In genomic region chr17:50136096-50136687, GRCh38 we compare ENCODE assay signal across 28 cellular contexts. TPM values are rescaled to one million over a fixed set of nuclear protein-coding genes. Genes with fewer than 3 reads are reported as not detected.
A peak's percentile ranks its signal among the peaks of the same experiment; 100 is the strongest.
DNase-seq lines count a peak whose midpoint lies in the region; ATAC-seq, FAIRE-seq and TF ChIP-seq lines count a peak whose summit lies in the region.
"Had no signal": no experiment of that assay in that cellular context is flagged by ENCODE, and none has a peak within 500 bp of the region (broad histone marks: within the 10 kb centered on the region; RNA-seq: fewer than 3 reads in every experiment).

No MANE protein-coding gene starts in this region.

- RAD21 ChIA-PET in GM12878 (lab: Charles Lee; ENCODE audit: unreplicated experiment): interaction anchor here (0.9 kb wide), 1 partner anchor 27 kb away, joined by 3 read pairs; no protein-coding TSS in a partner anchor

- WGBS in A549 (ENCODE audit: missing lambda C conversion rate): 92% methylated on average over 11 of the region's 11 CpGs
- WGBS in GM12878 (ENCODE audit: insufficient coverage, insufficient replicate concordance, low lambda C conversion rate, missing lambda C conversion rate): 92% methylated on average over 11 of the region's 11 CpGs
- no CpG with 5 or more reads among the region's 11 CpGs for WGBS in mesendoderm (ENCODE audit: extremely low coverage, insufficient coverage, low lambda C conversion rate)

- H3K9ac ChIP-seq in GM12878 (ENCODE audit: control insufficient read depth, insufficient read depth, low read length) (no peak overlapping the region), mesendoderm (ENCODE audit: low read length) (no peak overlapping the region)
- H3K9ac ChIP-seq: KMS-11 had no signal

- SMC1A ChIA-PET in GM12878 (lab: Charles Lee; ENCODE audit: uncharacterized antibody, unreplicated experiment): interaction anchor here (0.8 kb wide), 1 partner anchor 26 kb away, joined by 3 read pairs; no protein-coding TSS in a partner anchor

- H3K4me1 ChIP-seq in A549 (peaks cover 40% of the 10 kb centered on the region), GM12878 (ENCODE audit: control insufficient read depth, insufficient read depth, low read length) (peaks cover 13% of the 10 kb centered on the region), mesendoderm (ENCODE audit: control insufficient read depth, low read depth, low read length) (peaks cover 10% of the 10 kb centered on the region)

- CTCF ChIA-PET in activated CD8-positive, alpha-beta T cell treated with anti-CD3 and anti-CD28 coated beads, Interleukin-2, amount 10 ng/mL, durations not matched to agents 7 days and 5 days (lab: Charles Lee): interaction anchor here (1.4 to 1.6 kb wide), 3 partner anchors 15 to 42 kb away, joined by 3 to 8 read pairs (median 3); no protein-coding TSS in a partner anchor
- CTCF ChIA-PET in activated CD8-positive, alpha-beta T cell treated with anti-CD3 and anti-CD28 coated beads for 36 hours (lab: Charles Lee): interaction anchor here (0.8 to 1.9 kb wide), 8 partner anchors 9 to 80 kb away, joined by 3 to 6 read pairs (median 4); partner anchors contain the start of gene ITGA3
- CTCF ChIA-PET in A549 (lab: Yijun Ruan, JAX) (interaction anchor here (0.6 to 60.2 kb wide), 13 partner anchors 10 to 256 kb away, joined by 3 to 1356 read pairs (median 6); partner anchors contain the start of genes ITGA3, PDK2, PPP1R9B and SGCA), GM12878 (lab: Yijun Ruan, JAX) (interaction anchor here (1.0 to 6.9 kb wide), 3 partner anchors 22 to 43 kb away, joined by 5 to 87 read pairs (median 7); no protein-coding TSS in a partner anchor)

- H3K36me3 ChIP-seq in GM12878 (ENCODE audit: control insufficient read depth in 2 of 2, insufficient read depth in 2 of 2, low read length in 1 of 2): peaks cover 46 to 62% of the 10 kb centered on the region in 2 experiments
- peaks cover 13% of the 10 kb centered on the region for H3K36me3 ChIP-seq in mesendoderm (ENCODE audit: control insufficient read depth, insufficient read depth, low read length)

- DNase-seq in activated CD8-positive, alpha-beta T cell treated with anti-CD3 and anti-CD28 coated beads, Interleukin-2, amount 10 ng/mL, durations not matched to agents 7 days and 5 days: no peak
- no peak for DNase-seq in activated CD8-positive, alpha-beta T cell treated with anti-CD3 and anti-CD28 coated beads for 36 hours
- DNase-seq in A549 (ENCODE audit: low read depth in 1 of 2, low spot score in 1 of 2) (no peak), GM12878 (ENCODE audit: low read depth, low spot score) (no peak), osteocyte (ENCODE audit: extremely low spot score, unreplicated experiment) (no peak), mesendoderm (no peak)
- DNase-seq: 8988T; AML-193; Calu3; CD8-positive, alpha-beta T cell; DMS153; HCEC 1CT; IMR-90; NCI-H1105; NCI-H146; NCI-H2029; NCI-H2227 treated with DMSO at 0.1 percent for 48 hours; NCI-H510A treated with DMSO at 0.1 percent for 48 hours; NCI-H748 treated with DMSO at 0.1 percent for 48 hours; NK-92 treated with Interleukin-12 subunit alpha and Interleukin-12 subunit beta, amount 100 ng/mL, for 24 hours had no signal

- TF ChIP-seq RAD21 in A549 (conservative IDR thresholded peaks at IDR 0.05 in 1 of 2, IDR thresholded peaks at IDR 0.05 in 1 of 2) (no peak), GM12878 (IDR thresholded peaks at IDR 0.05; ENCODE audit: insufficient read depth, low read depth, low read length) (no peak)

- H3K4me3 Mint-ChIP-seq in activated CD8-positive, alpha-beta T cell treated with anti-CD3 and anti-CD28 coated beads, Interleukin-2, amount 10 ng/mL, durations not matched to agents 7 days and 5 days: no peak overlapping the region
- H3K4me3 Mint-ChIP-seq in activated CD8-positive, alpha-beta T cell treated with anti-CD3 and anti-CD28 coated beads for 36 hours: no peak overlapping the region
- no peak overlapping the region for H3K4me3 Mint-ChIP-seq in osteocyte (ENCODE audit: unreplicated experiment)
- H3K4me3 Mint-ChIP-seq: CD8-positive, alpha-beta T cell; GM23338 had no signal

- no peaks in the 10 kb centered on the region for H3K79me1 ChIP-seq in mesendoderm (ENCODE audit: low read length)

- H4K8ac ChIP-seq in mesendoderm (ENCODE audit: low read depth, low read length): no peak overlapping the region

- peaks cover 17% of the 10 kb centered on the region; the same call in 1 of the 2 replicates for H4K20me1 ChIP-seq in GM12878 (ENCODE audit: control insufficient read depth, insufficient read depth)

- TF ChIP-seq POLR2A in A549 (IDR thresholded peaks at IDR 0.05; ENCODE audit: low read length): no peak
- 0 out of 2 replicates have a peak, but pooled peaks have one; percentile 8 for TF ChIP-seq POLR2A in GM12878 (IDR thresholded peaks at IDR 0.05; ENCODE audit: low read depth, low read length)

- ATAC-seq in activated CD8-positive, alpha-beta T cell treated with anti-CD3 and anti-CD28 coated beads, Interleukin-2, amount 10 ng/mL, durations not matched to agents 7 days and 5 days: no peak
- no peak for ATAC-seq in activated CD8-positive, alpha-beta T cell treated with anti-CD3 and anti-CD28 coated beads for 36 hours
- ATAC-seq in A549 (no peak), GM12878 (no peak), GM18867 (IDR thresholded peaks at IDR 0.05; ENCODE audit: unreplicated experiment) (no peak), HG03342 (IDR thresholded peaks at IDR 0.05; ENCODE audit: unreplicated experiment) (no peak)
- ATAC-seq: CD8-positive, alpha-beta T cell; GM23338; Panc1 had no signal

- H3K4me3 ChIP-seq in A549 (no peak overlapping the region), GM12878 (no peak overlapping the region), mesendoderm (ENCODE audit: low read length) (no peak overlapping the region)
- H3K4me3 ChIP-seq: GM23338 had no signal

- no peaks in the 10 kb centered on the region for H3K9me3 Mint-ChIP-seq in activated CD8-positive, alpha-beta T cell treated with anti-CD3 and anti-CD28 coated beads, Interleukin-2, amount 10 ng/mL, durations not matched to agents 7 days and 5 days (ENCODE audit: insufficient read depth)
- H3K9me3 Mint-ChIP-seq in activated CD8-positive, alpha-beta T cell treated with anti-CD3 and anti-CD28 coated beads for 36 hours: no peaks in the 10 kb centered on the region
- no peaks in the 10 kb centered on the region for H3K9me3 Mint-ChIP-seq in osteocyte (ENCODE audit: unreplicated experiment)
- H3K9me3 Mint-ChIP-seq: CD8-positive, alpha-beta T cell; GM23338 had no signal

- no peak for FAIRE-seq in A549 (lab: Jason Lieb, UNC)
- FAIRE-seq in GM12878 (lab: Jason Lieb, UNC): no peak
- FAIRE-seq: G401.6, GM18507, HTR-8/SVneo had no signal

- POLR2A ChIA-PET in activated CD8-positive, alpha-beta T cell treated with anti-CD3 and anti-CD28 coated beads, Interleukin-2, amount 10 ng/mL, durations not matched to agents 7 days and 5 days (lab: Charles Lee): interaction anchor here (2.5 kb wide), 1 partner anchor 16 kb away, joined by 8 read pairs; no protein-coding TSS in a partner anchor
- POLR2A ChIA-PET in activated CD8-positive, alpha-beta T cell treated with anti-CD3 and anti-CD28 coated beads for 36 hours (lab: Charles Lee): interaction anchor here (1.4 kb wide), 1 partner anchor 17 kb away, joined by 3 read pairs; no protein-coding TSS in a partner anchor
- POLR2A ChIA-PET in A549 (lab: Yijun Ruan, JAX): interaction anchor here (1.0 kb wide), 1 partner anchor 16 kb away, joined by 6 read pairs; no protein-coding TSS in a partner anchor
- POLR2A ChIA-PET in GM12878 (lab: Charles Lee): interaction anchor here (1.1 kb wide), 1 partner anchor 11 kb away, joined by 4 read pairs; no protein-coding TSS in a partner anchor

- no TSS peak for BruUV-seq in GM12878 (replicated peaks; lab: Mats Ljungman, UMichigan)

- H3K56ac ChIP-seq in mesendoderm (ENCODE audit: low read length): no peak overlapping the region

- TF ChIP-seq EP300 in A549 (IDR thresholded peaks at IDR 0.05): no peak
- no peak for TF ChIP-seq EP300 in GM12878 (IDR thresholded peaks at IDR 0.05; ENCODE audit: borderline replicate concordance in 1 of 2, control insufficient read depth in 1 of 2, low read depth in 2 of 2, low read length in 2 of 2)

- peaks cover 4% of the 10 kb centered on the region for H3K79me2 ChIP-seq in GM12878 (ENCODE audit: control insufficient read depth, insufficient read depth, low read length)
- H3K79me2 ChIP-seq in mesendoderm (ENCODE audit: control insufficient read depth, insufficient read depth, low read length): no peaks in the 10 kb centered on the region

- in situ Hi-C loops in GM12878 (cut with MboI): no loop called here

- H2AK5ac ChIP-seq in mesendoderm (ENCODE audit: low read length): no peak overlapping the region

- H3K27ac Mint-ChIP-seq in activated CD8-positive, alpha-beta T cell treated with anti-CD3 and anti-CD28 coated beads, Interleukin-2, amount 10 ng/mL, durations not matched to agents 7 days and 5 days: peak overlapping the region; percentile 35
- no peak overlapping the region for H3K27ac Mint-ChIP-seq in activated CD8-positive, alpha-beta T cell treated with anti-CD3 and anti-CD28 coated beads for 36 hours
- peak overlapping the region; percentile 47 for H3K27ac Mint-ChIP-seq in osteocyte (ENCODE audit: unreplicated experiment)
- H3K27ac Mint-ChIP-seq: CD8-positive, alpha-beta T cell had no signal

- H2BK5ac ChIP-seq in mesendoderm (ENCODE audit: low read length): no peak overlapping the region

- no peak overlapping the region for H2BK15ac ChIP-seq in mesendoderm (replicated peaks; ENCODE audit: low read depth)

- no peak overlapping the region for H2BK120ac ChIP-seq in mesendoderm (ENCODE audit: low read depth, low read length)

- H3K27me3 Mint-ChIP-seq in activated CD8-positive, alpha-beta T cell treated with anti-CD3 and anti-CD28 coated beads, Interleukin-2, amount 10 ng/mL, durations not matched to agents 7 days and 5 days (ENCODE audit: low read depth): no peaks in the 10 kb centered on the region
- no peaks in the 10 kb centered on the region for H3K27me3 Mint-ChIP-seq in activated CD8-positive, alpha-beta T cell treated with anti-CD3 and anti-CD28 coated beads for 36 hours
- H3K27me3 Mint-ChIP-seq in osteocyte (ENCODE audit: unreplicated experiment): no peaks in the 10 kb centered on the region

- peaks cover 70% of the 10 kb centered on the region for H3K36me3 Mint-ChIP-seq in activated CD8-positive, alpha-beta T cell treated with anti-CD3 and anti-CD28 coated beads, Interleukin-2, amount 10 ng/mL, durations not matched to agents 7 days and 5 days (ENCODE audit: low read depth)
- peaks cover 51% of the 10 kb centered on the region for H3K36me3 Mint-ChIP-seq in activated CD8-positive, alpha-beta T cell treated with anti-CD3 and anti-CD28 coated beads for 36 hours (ENCODE audit: low read depth)
- peaks cover 49% of the 10 kb centered on the region for H3K36me3 Mint-ChIP-seq in osteocyte (ENCODE audit: unreplicated experiment)

- no peak overlapping the region for H3K18ac ChIP-seq in mesendoderm (ENCODE audit: low read length)

- H3K4me2 ChIP-seq in A549 (no peak overlapping the region), GM12878 (ENCODE audit: control insufficient read depth, insufficient read depth) (no peak overlapping the region), mesendoderm (ENCODE audit: low read length) (no peak overlapping the region)
- H3K4me2 ChIP-seq: GM23338, KMS-11 had no signal

- no peak overlapping the region for H2AFZ ChIP-seq in GM12878 (ENCODE audit: control insufficient read depth, low read depth, low read length)
- H2AFZ ChIP-seq: GM23338 had no signal

- no peak overlapping the region for H3K4ac ChIP-seq in mesendoderm (ENCODE audit: low read depth, low read length)

- H3K9me3 ChIP-seq in A549 (no peaks in the 10 kb centered on the region), GM12878 (replicated peaks; ENCODE audit: control insufficient read depth, insufficient read depth, low read length) (no peaks in the 10 kb centered on the region)

- intact Hi-C loops in activated CD8-positive, alpha-beta T cell treated with anti-CD3 and anti-CD28 coated beads for 36 hours (cut with micrococcal nuclease): no loop called here
- intact Hi-C loops in GM12878 (cut with micrococcal nuclease; ENCODE audit: unreplicated experiment): no loop called here

- H3K23ac ChIP-seq in mesendoderm (ENCODE audit: low read length): no peak overlapping the region

- H4K5ac ChIP-seq in mesendoderm (ENCODE audit: low read length): no peak overlapping the region

- no peaks in the 10 kb centered on the region for H3K27me3 ChIP-seq in GM12878 (replicated peaks in 1 of 2; ENCODE audit: control insufficient read depth in 2 of 2, insufficient read depth in 2 of 2, low read length in 1 of 2)
- no peaks in the 10 kb centered on the region for H3K27me3 ChIP-seq in mesendoderm (ENCODE audit: insufficient read depth, low read length, poor library complexity)

- peaks cover 34% of the 10 kb centered on the region for H3K4me1 Mint-ChIP-seq in activated CD8-positive, alpha-beta T cell treated with anti-CD3 and anti-CD28 coated beads, Interleukin-2, amount 10 ng/mL, durations not matched to agents 7 days and 5 days (ENCODE audit: low read depth)
- H3K4me1 Mint-ChIP-seq in activated CD8-positive, alpha-beta T cell treated with anti-CD3 and anti-CD28 coated beads for 36 hours (ENCODE audit: low read depth): peaks cover 22% of the 10 kb centered on the region
- peaks cover 52% of the 10 kb centered on the region for H3K4me1 Mint-ChIP-seq in osteocyte (ENCODE audit: unreplicated experiment)

- no peak for TF ChIP-seq CTCF in activated CD8-positive, alpha-beta T cell treated with anti-CD3 and anti-CD28 coated beads for 36 hours (IDR thresholded peaks at IDR 0.05)
- TF ChIP-seq CTCF in A549 (IDR thresholded peaks at IDR 0.05): no peak
- no peak for TF ChIP-seq CTCF in GM12878 (IDR thresholded peaks at IDR 0.05 in 2 of 3, conservative IDR thresholded peaks at IDR 0.05 in 1 of 3; ENCODE audit: control insufficient read depth in 2 of 3, extremely low read depth in 1 of 3, insufficient read depth in 1 of 3, low read depth in 3 of 3, low read length in 3 of 3)
- no peak for TF ChIP-seq CTCF in osteocyte (IDR thresholded peaks at IDR 0.05)

- no peak overlapping the region for H3K27ac ChIP-seq in A549
- no peak overlapping the region for H3K27ac ChIP-seq in GM12878 (ENCODE audit: control insufficient read depth, insufficient read depth)
- no peak overlapping the region for H3K27ac ChIP-seq in mesendoderm (ENCODE audit: low read depth, low read length)
- H3K27ac ChIP-seq: KMS-11 had no signal

RNA-seq across cellular contexts. Expression of gene SAMD14, which starts 6.2 kb away (rescaled TPM):
- under 1 TPM; 0.50 to 0.55 TPM for total RNA-seq in activated CD8-positive, alpha-beta T cell treated with anti-CD3 and anti-CD28 coated beads, Interleukin-2, amount 10 ng/mL, durations not matched to agents 7 days and 5 days
- total RNA-seq in activated CD8-positive, alpha-beta T cell treated with anti-CD3 and anti-CD28 coated beads for 36 hours: 1 to 10 TPM in 1 of 2 experiments, under 1 TPM in 1; 0.47 to 1.3 TPM
- polyA plus RNA-seq in A549 (2011; rRNA removed): 0.12 and 0.15 TPM in 2 replicates
- 0.22 and 0.31 TPM in 2 replicates for polyA plus RNA-seq in A549 (2012; cell fraction: cytosol; rRNA removed)
- 1.5 and 1.8 TPM in 2 replicates for polyA plus RNA-seq in A549 (2012; cell fraction: nucleus; rRNA removed)
- polyA plus RNA-seq in A549 (2017; fragmentation: RNase III; extraction: RNeasy Plus Mini Kit Qiagen cat#74134 plus additional on column Dnase treatment): 0.42 to 0.75 TPM (median 0.74 TPM) in 3 replicates
- polyA minus RNA-seq in A549 (2011; rRNA and poly(A)+ RNA removed): 0.58 and 0.83 TPM in 2 replicates
- total RNA-seq in GM12878 (2013; cell fraction: nucleolus; rRNA removed): 2.6 and 4.3 TPM in 2 replicates
- total RNA-seq in GM12878 (2014; rRNA removed): 0.17 and 0.22 TPM in 2 replicates
- 0.22 and 0.74 TPM in 2 replicates for total RNA-seq in GM12878 (2014; rRNA removed; fragmentation: Illumina TruSeq; extraction: Trizol)
- total RNA-seq in GM12878 (2021): 1.3 and 1.7 TPM in 2 replicates
- 0.58 TPM for polyA plus RNA-seq in GM12878 (2011; ENCODE audit: low read depth)
- polyA plus RNA-seq in GM12878 (2011; rRNA removed): 0.32 and 1.3 TPM in 2 replicates
- polyA plus RNA-seq in GM12878 (2011; cell fraction: cytosol; rRNA removed): 0.51 and 1.2 TPM in 2 replicates
- polyA plus RNA-seq in GM12878 (2011; cell fraction: nucleus; rRNA removed): 8.0 and 8.3 TPM in 2 replicates
- 0.45 and 0.66 TPM in 2 replicates for polyA plus RNA-seq in GM12878 (2012)
- 0.19 and 0.25 TPM in 2 replicates for polyA plus RNA-seq in GM12878 (2014; fragmentation: Illumina TruSeq; extraction: Trizol)
- not detected for polyA plus RNA-seq in GM12878 (2014; fragmentation: Nextera tagmentation; extraction: Ambion mirVana)
- 0.51 and 1.4 TPM in 2 replicates for polyA plus RNA-seq in GM12878 (2014; rRNA removed)
- under 1 TPM in 1 of 2 experiments, not detected in 1; 0.06 TPM for polyA plus RNA-seq in GM12878 (2016; fragmentation: Nextera tagmentation; extraction: Ambion mirVana)
- 0.59 and 2.0 TPM in 2 replicates for polyA minus RNA-seq in GM12878 (2011; rRNA and poly(A)+ RNA removed)
- polyA minus RNA-seq in GM12878 (2011; cell fraction: cytosol; rRNA and poly(A)+ RNA removed): 0.73 TPM in 1 of 2 replicates, not detected in the other
- 1.1 and 1.8 TPM in 2 replicates for polyA minus RNA-seq in GM12878 (2011; cell fraction: nucleus; rRNA and poly(A)+ RNA removed)
- 36.1 and 36.8 TPM in 2 replicates for total RNA-seq in osteocyte
- polyA plus RNA-seq in mesendoderm (2013, experiment 1 of 2): 1.2 TPM
- 1.1 TPM for polyA plus RNA-seq in mesendoderm (2013, experiment 2 of 2)
- total RNA-seq: Calu3 had no signal

RNA-seq across cellular contexts. Expression of gene PPP1R9B, which starts 14.3 kb away (rescaled TPM):
- 100 to 1,000 TPM; 113 to 115 TPM for total RNA-seq in activated CD8-positive, alpha-beta T cell treated with anti-CD3 and anti-CD28 coated beads, Interleukin-2, amount 10 ng/mL, durations not matched to agents 7 days and 5 days
- total RNA-seq in activated CD8-positive, alpha-beta T cell treated with anti-CD3 and anti-CD28 coated beads for 36 hours: 10 to 100 TPM; 52.4 to 56.4 TPM
- 16.8 and 22.0 TPM in 2 replicates for polyA plus RNA-seq in A549 (2011; rRNA removed)
- 18.9 and 19.4 TPM in 2 replicates for polyA plus RNA-seq in A549 (2012; cell fraction: cytosol; rRNA removed)
- 35.8 and 44.2 TPM in 2 replicates for polyA plus RNA-seq in A549 (2012; cell fraction: nucleus; rRNA removed)
- polyA plus RNA-seq in A549 (2017; fragmentation: RNase III; extraction: RNeasy Plus Mini Kit Qiagen cat#74134 plus additional on column Dnase treatment): 32.4 to 40.6 TPM (median 35.8 TPM) in 3 replicates
- polyA minus RNA-seq in A549 (2011; rRNA and poly(A)+ RNA removed): 25.9 and 27.1 TPM in 2 replicates
- 55.7 and 68.4 TPM in 2 replicates for total RNA-seq in GM12878 (2013; cell fraction: nucleolus; rRNA removed)
- total RNA-seq in GM12878 (2014; rRNA removed): 59.9 and 62.9 TPM in 2 replicates
- 35.9 and 39.6 TPM in 2 replicates for total RNA-seq in GM12878 (2014; rRNA removed; fragmentation: Illumina TruSeq; extraction: Trizol)
- total RNA-seq in GM12878 (2021): 103 and 107 TPM in 2 replicates
- 21.7 TPM for polyA plus RNA-seq in GM12878 (2011; ENCODE audit: low read depth)
- 30.2 and 44.4 TPM in 2 replicates for polyA plus RNA-seq in GM12878 (2011; rRNA removed)
- polyA plus RNA-seq in GM12878 (2011; cell fraction: cytosol; rRNA removed): 39.3 and 43.6 TPM in 2 replicates
- 75.0 and 144 TPM in 2 replicates for polyA plus RNA-seq in GM12878 (2011; cell fraction: nucleus; rRNA removed)
- 54.8 and 64.1 TPM in 2 replicates for polyA plus RNA-seq in GM12878 (2012)
- 17.9 and 35.4 TPM in 2 replicates for polyA plus RNA-seq in GM12878 (2014; fragmentation: Illumina TruSeq; extraction: Trizol)
- under 1 TPM; 0.20 to 0.45 TPM for polyA plus RNA-seq in GM12878 (2014; fragmentation: Nextera tagmentation; extraction: Ambion mirVana)
- 52.0 and 58.7 TPM in 2 replicates for polyA plus RNA-seq in GM12878 (2014; rRNA removed)
- 1 to 10 TPM; 1.8 to 2.3 TPM for polyA plus RNA-seq in GM12878 (2016; fragmentation: Nextera tagmentation; extraction: Ambion mirVana)
- 38.4 and 59.7 TPM in 2 replicates for polyA minus RNA-seq in GM12878 (2011; rRNA and poly(A)+ RNA removed)
- 36.3 and 36.8 TPM in 2 replicates for polyA minus RNA-seq in GM12878 (2011; cell fraction: cytosol; rRNA and poly(A)+ RNA removed)
- polyA minus RNA-seq in GM12878 (2011; cell fraction: nucleus; rRNA and poly(A)+ RNA removed): 12.3 and 46.2 TPM in 2 replicates
- total RNA-seq in osteocyte: 175 and 176 TPM in 2 replicates
- 2.9 TPM for polyA plus RNA-seq in mesendoderm (2013, experiment 1 of 2)
- 2.9 TPM for polyA plus RNA-seq in mesendoderm (2013, experiment 2 of 2)

RNA-seq across cellular contexts. Expression of gene SGCA, which starts 29.6 kb away (rescaled TPM):
- total RNA-seq in activated CD8-positive, alpha-beta T cell treated with anti-CD3 and anti-CD28 coated beads, Interleukin-2, amount 10 ng/mL, durations not matched to agents 7 days and 5 days: not detected
- total RNA-seq in activated CD8-positive, alpha-beta T cell treated with anti-CD3 and anti-CD28 coated beads for 36 hours: under 1 TPM in 1 of 2 experiments, not detected in 1; 0.34 TPM
- 0.44 and 0.90 TPM in 2 replicates for polyA plus RNA-seq in A549 (2011; rRNA removed)
- 1.8 and 3.2 TPM in 2 replicates for polyA plus RNA-seq in A549 (2012; cell fraction: cytosol; rRNA removed)
- 1.2 and 1.9 TPM in 2 replicates for polyA plus RNA-seq in A549 (2012; cell fraction: nucleus; rRNA removed)
- 1.5 to 3.4 TPM (median 1.9 TPM) in 3 replicates for polyA plus RNA-seq in A549 (2017; fragmentation: RNase III; extraction: RNeasy Plus Mini Kit Qiagen cat#74134 plus additional on column Dnase treatment)
- not detected in 2 replicates for polyA minus RNA-seq in A549 (2011; rRNA and poly(A)+ RNA removed)
- total RNA-seq in GM12878 (2013; cell fraction: nucleolus; rRNA removed): 1.9 and 2.9 TPM in 2 replicates
- 0.11 and 0.68 TPM in 2 replicates for total RNA-seq in GM12878 (2014; rRNA removed)
- 0.27 TPM in 1 of 2 replicates, not detected in the other for total RNA-seq in GM12878 (2014; rRNA removed; fragmentation: Illumina TruSeq; extraction: Trizol)
- 0.51 and 0.56 TPM in 2 replicates for total RNA-seq in GM12878 (2021)
- polyA plus RNA-seq in GM12878 (2011; ENCODE audit: low read depth): 0.52 TPM
- 0.24 and 0.81 TPM in 2 replicates for polyA plus RNA-seq in GM12878 (2011; rRNA removed)
- 0.54 and 1.2 TPM in 2 replicates for polyA plus RNA-seq in GM12878 (2011; cell fraction: cytosol; rRNA removed)
- 3.6 and 4.5 TPM in 2 replicates for polyA plus RNA-seq in GM12878 (2011; cell fraction: nucleus; rRNA removed)
- polyA plus RNA-seq in GM12878 (2012): 1.2 and 1.9 TPM in 2 replicates
- polyA plus RNA-seq in GM12878 (2014; fragmentation: Illumina TruSeq; extraction: Trizol): 0.24 TPM in 1 of 2 replicates, not detected in the other
- under 1 TPM in 1 of 2 experiments, not detected in 1; 0.13 TPM for polyA plus RNA-seq in GM12878 (2014; fragmentation: Nextera tagmentation; extraction: Ambion mirVana)
- polyA plus RNA-seq in GM12878 (2014; rRNA removed): 0.25 and 2.2 TPM in 2 replicates
- under 1 TPM in 1 of 2 experiments, not detected in 1; 0.50 TPM for polyA plus RNA-seq in GM12878 (2016; fragmentation: Nextera tagmentation; extraction: Ambion mirVana)
- 0.29 and 1.1 TPM in 2 replicates for polyA minus RNA-seq in GM12878 (2011; rRNA and poly(A)+ RNA removed)
- polyA minus RNA-seq in GM12878 (2011; cell fraction: cytosol; rRNA and poly(A)+ RNA removed): not detected in 2 replicates
- polyA minus RNA-seq in GM12878 (2011; cell fraction: nucleus; rRNA and poly(A)+ RNA removed): 0.36 TPM in 1 of 2 replicates, not detected in the other
- total RNA-seq in osteocyte: 12.0 and 13.0 TPM in 2 replicates
- 0.07 TPM for polyA plus RNA-seq in mesendoderm (2013, experiment 1 of 2)
- polyA plus RNA-seq in mesendoderm (2013, experiment 2 of 2): 0.13 TPM
- total RNA-seq: Calu3, GM23338, IMR-90 had no signal

RNA-seq across cellular contexts. Expression of gene PDK2, which starts 41.0 kb away (rescaled TPM):
- total RNA-seq in activated CD8-positive, alpha-beta T cell treated with anti-CD3 and anti-CD28 coated beads, Interleukin-2, amount 10 ng/mL, durations not matched to agents 7 days and 5 days: 10 to 100 TPM; 18.1 to 21.2 TPM
- total RNA-seq in activated CD8-positive, alpha-beta T cell treated with anti-CD3 and anti-CD28 coated beads for 36 hours: 1 to 10 TPM; 6.0 to 7.7 TPM
- polyA plus RNA-seq in A549 (2011; rRNA removed) (28.5 and 34.4 TPM in 2 replicates), A549 (2017; fragmentation: RNase III; extraction: RNeasy Plus Mini Kit Qiagen cat#74134 plus additional on column Dnase treatment) (14.1 to 19.8 TPM (median 15.2 TPM) in 3 replicates), GM12878 (2011; rRNA removed) (8.8 and 22.6 TPM in 2 replicates), GM12878 (2014; fragmentation: Illumina TruSeq; extraction: Trizol) (9.8 and 12.3 TPM in 2 replicates), GM12878 (2014; fragmentation: Nextera tagmentation; extraction: Ambion mirVana) (1 to 10 TPM in 1 of 2 experiments, under 1 TPM in 1; 0.98 to 1.2 TPM), GM12878 (2014; rRNA removed) (9.6 and 16.0 TPM in 2 replicates), GM12878 (2016; fragmentation: Nextera tagmentation; extraction: Ambion mirVana) (10 to 100 TPM; 17.5 to 20.2 TPM)
- 59.2 and 79.0 TPM in 2 replicates for polyA plus RNA-seq in A549 (2012; cell fraction: cytosol; rRNA removed)
- polyA plus RNA-seq in A549 (2012; cell fraction: nucleus; rRNA removed): 67.5 and 95.4 TPM in 2 replicates
- 65.2 and 71.3 TPM in 2 replicates for polyA minus RNA-seq in A549 (2011; rRNA and poly(A)+ RNA removed)
- total RNA-seq in GM12878 (2013; cell fraction: nucleolus; rRNA removed): 16.9 and 18.0 TPM in 2 replicates
- total RNA-seq in GM12878 (2014; rRNA removed) (9.7 and 12.3 TPM in 2 replicates), GM12878 (2014; rRNA removed; fragmentation: Illumina TruSeq; extraction: Trizol) (6.5 and 8.6 TPM in 2 replicates), GM12878 (2021) (14.2 and 16.1 TPM in 2 replicates), osteocyte (66.2 and 67.0 TPM in 2 replicates)
- 4.5 TPM for polyA plus RNA-seq in GM12878 (2011; ENCODE audit: low read depth)
- 33.3 and 38.8 TPM in 2 replicates for polyA plus RNA-seq in GM12878 (2011; cell fraction: cytosol; rRNA removed)
- polyA plus RNA-seq in GM12878 (2011; cell fraction: nucleus; rRNA removed): 92.2 and 108 TPM in 2 replicates
- 9.1 and 10.7 TPM in 2 replicates for polyA plus RNA-seq in GM12878 (2012)
- 22.7 and 37.5 TPM in 2 replicates for polyA minus RNA-seq in GM12878 (2011; rRNA and poly(A)+ RNA removed)
- polyA minus RNA-seq in GM12878 (2011; cell fraction: cytosol; rRNA and poly(A)+ RNA removed): 9.5 and 15.8 TPM in 2 replicates
- polyA minus RNA-seq in GM12878 (2011; cell fraction: nucleus; rRNA and poly(A)+ RNA removed): 16.0 and 35.1 TPM in 2 replicates
- 10.1 TPM for polyA plus RNA-seq in mesendoderm (2013, experiment 1 of 2)
- 11.8 TPM for polyA plus RNA-seq in mesendoderm (2013, experiment 2 of 2)
